In genomic region chr4:61350932-61351331, GRCh38 we compare ENCODE assay signal across 26 cellular contexts.
"Had no signal": no experiment of that assay in that cellular context is flagged by ENCODE, and none has a peak within 500 bp of the region (broad histone marks: within the 10 kb centered on the region; RNA-seq: fewer than 3 reads in every experiment).

No MANE protein-coding gene starts in this region.

- FAIRE-seq: endometrium, islet of Langerhans, keratinocyte had no signal

- H3K4me1 ChIP-seq: colonic mucosa, esophagus squamous epithelium, gastrocnemius medialis, heart right ventricle, left lung, lower lobe of right lung had no signal

- DNase-seq: colonic mucosa; cortex of kidney; effector CD8-positive, alpha-beta T cell; effector memory CD8-positive, alpha-beta T cell; endodermal cell; erythroblast; esophagus squamous epithelium; foreskin fibroblast; foreskin melanocyte; gastrocnemius medialis; glutamatergic neuron; head of caudate nucleus; heart right ventricle; hippocampal formation; left cardiac atrium; left lung; left ventricle myocardium superior; lower lobe of right lung; mesendoderm; midbrain; naive thymus-derived CD4-positive, alpha-beta T cell had no signal

- H3K36me3 ChIP-seq: colonic mucosa, esophagus squamous epithelium, gastrocnemius medialis, heart right ventricle, left lung, lower lobe of right lung had no signal

- H3K27ac ChIP-seq: colonic mucosa, epithelial cell of prostate, esophagus squamous epithelium, gastrocnemius medialis, heart right ventricle, left lung, lower lobe of right lung had no signal

- H3K4me3 ChIP-seq: colonic mucosa, esophagus squamous epithelium, gastrocnemius medialis, heart right ventricle, left lung, lower lobe of right lung had no signal

- H3K27me3 ChIP-seq: colonic mucosa, esophagus squamous epithelium, gastrocnemius medialis, heart right ventricle, left lung had no signal

- ATAC-seq: effector memory CD8-positive, alpha-beta T cell; esophagus mucosa; gastrocnemius medialis; heart right ventricle; left cardiac atrium; left lung; left ventricle myocardium superior; lower lobe of right lung; naive thymus-derived CD4-positive, alpha-beta T cell had no signal

- H3K9me3 ChIP-seq: colonic mucosa, esophagus squamous epithelium, gastrocnemius medialis, lower lobe of right lung had no signal
